In the genomic region with DNA sequence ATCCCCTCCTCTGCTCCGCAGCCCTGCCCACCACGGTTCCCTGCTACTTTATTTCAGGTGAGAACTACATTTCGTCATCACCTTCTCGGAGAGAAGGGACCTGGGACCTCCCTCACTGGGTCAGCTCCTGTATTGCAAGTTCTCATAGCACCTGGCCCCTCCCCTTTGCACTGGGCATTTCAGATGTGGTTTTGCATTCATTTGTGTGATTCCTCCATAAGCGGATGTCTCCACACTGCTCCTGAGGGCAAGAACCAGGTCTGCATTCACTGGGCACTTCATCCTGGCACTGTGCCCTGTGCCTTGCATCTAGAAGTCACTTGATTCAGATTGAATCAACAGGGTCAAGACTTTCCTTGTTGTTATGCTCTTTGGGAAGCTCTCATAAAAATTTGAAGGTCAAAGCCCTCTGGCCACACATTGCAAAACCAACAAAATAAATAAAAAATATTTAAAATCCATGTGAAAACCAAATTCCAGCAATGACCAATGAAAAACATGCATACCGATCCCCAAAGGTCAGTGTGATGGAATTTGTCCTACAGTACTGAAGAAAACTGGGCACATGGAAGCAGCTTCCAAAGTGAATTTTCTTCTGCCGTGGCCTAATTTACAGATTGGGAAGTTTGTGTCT, we compare ENCODE assay signal across 1 cellular context.
TF ChIP-seq lines count a peak whose summit lies in the region.

No MANE protein-coding gene starts in this region.

TF ChIP-seq in H1, 55 proteins besides CTCF, POLR2A, EP300 and RAD21 (continued from another document):
- TF ChIP-seq SIN3A (conservative IDR thresholded peaks at IDR 0.05 in 1 of 2, IDR thresholded peaks at IDR 0.05 in 1 of 2; ENCODE audit: low read depth in 1 of 2, low read length in 2 of 2) (no peak), JUND (IDR thresholded peaks at IDR 0.05; ENCODE audit: low read length) (no peak), RBBP5 (IDR thresholded peaks at IDR 0.05; ENCODE audit: borderline replicate concordance, low read depth, low read length) (no peak), GABPA (IDR thresholded peaks at IDR 0.05; ENCODE audit: borderline replicate concordance, insufficient read depth, low read length) (no peak), KDM5A (IDR thresholded peaks at IDR 0.05; ENCODE audit: low read length) (no peak), SIX5 (IDR thresholded peaks at IDR 0.05; ENCODE audit: low read depth, low read length) (no peak), SRF (IDR thresholded peaks at IDR 0.05; ENCODE audit: low read depth, low read length) (no peak), SP4 (IDR thresholded peaks at IDR 0.05; ENCODE audit: low read length) (no peak)
- TF ChIP-seq, protein P1, sequence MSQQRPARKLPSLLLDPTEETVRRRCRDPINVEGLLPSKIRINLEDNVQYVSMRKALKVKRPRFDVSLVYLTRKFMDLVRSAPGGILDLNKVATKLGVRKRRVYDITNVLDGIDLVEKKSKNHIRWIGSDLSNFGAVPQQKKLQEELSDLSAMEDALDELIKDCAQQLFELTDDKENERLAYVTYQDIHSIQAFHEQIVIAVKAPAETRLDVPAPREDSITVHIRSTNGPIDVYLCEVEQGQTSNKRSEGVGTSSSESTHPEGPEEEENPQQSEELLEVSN (IDR thresholded peaks at IDR 0.05): no peak
